35 cellular contexts compared by ENCODE assay signal in genomic region chr5:24918676-24919075, GRCh38.
"Had no signal": no experiment of that assay in that cellular context is flagged by ENCODE, and none has a peak within 500 bp of the region (broad histone marks: within the 10 kb centered on the region; RNA-seq: fewer than 3 reads in every experiment).

No MANE protein-coding gene starts in this region.

- H3K36me3 ChIP-seq: MG63 had no signal

- H3K4me3 ChIP-seq: MG63 had no signal

- DNase-seq: Karpas-422, Kasumi-1, MG63, MV-4-11, NCI-H1048, NCI-H1092, NCI-H1092 treated with DMSO at 0.1 percent for 48 hours, NCI-H1105, NCI-H1105 treated with DMSO at 0.1 percent for 48 hours, NCI-H1417, NCI-H1417 treated with DMSO at 0.1 percent for 48 hours, NCI-H1436, NCI-H1436 treated with DMSO at 0.1 percent for 48 hours, NCI-H146, NCI-H1694, NCI-H1694 treated with DMSO at 0.1 percent for 48 hours, NCI-H187, NCI-H187 treated with DMSO at 0.1 percent for 48 hours, NCI-H1930, NCI-H2029, NCI-H2029 treated with DMSO at 0.1 percent for 48 hours, NCI-H2081, NCI-H2081 treated with DMSO at 0.1 percent for 48 hours, NCI-H2107, NCI-H2171, NCI-H2171 treated with DMSO at 0.1 percent for 48 hours, NCI-H2227 treated with DMSO at 0.1 percent for 48 hours, NCI-H226, NCI-H345, NCI-H446, NCI-H446 treated with DMSO at 0.1 percent for 48 hours, NCI-H510A, NCI-H510A treated with DMSO at 0.1 percent for 48 hours, NCI-H524, NCI-H524 treated with DMSO at 0.1 percent for 48 hours had no signal

- H3K27me3 ChIP-seq: MG63 had no signal
